ENCODE assay signal across 1 cellular context in genomic region chr9:101533334-101534187, GRCh38.
TF ChIP-seq lines count a peak whose summit lies in the region.

Gene RNF20 (plus strand): TSS chr9:101533853. CDS start chr9:101535424, 1,571 bp downstream.

TF ChIP-seq in GM12878, 131 proteins besides CTCF, POLR2A, EP300 and RAD21 (continued from another document and continues in another):
- TF ChIP-seq HSF1 (IDR thresholded peaks at IDR 0.05; ENCODE audit: low read depth, low read length) (no peak), USF2 (IDR thresholded peaks at IDR 0.05; ENCODE audit: borderline replicate concordance, low read depth, low read length) (no peak), BCL11A (IDR thresholded peaks at IDR 0.05; ENCODE audit: low read depth, low read length) (no peak), ZBTB33 (IDR thresholded peaks at IDR 0.05) (no peak), FOS (IDR thresholded peaks at IDR 0.05; ENCODE audit: borderline replicate concordance, extremely low read depth, insufficient read length) (peak; percentile 38), E2F4 (IDR thresholded peaks at IDR 0.05; ENCODE audit: low read depth, low read length) (no peak; the same call in 1 of the 2 replicates), TCF7 (IDR thresholded peaks at IDR 0.05; ENCODE audit: borderline replicate concordance) (no peak), NFXL1 (IDR thresholded peaks at IDR 0.05; ENCODE audit: borderline replicate concordance) (no peak), GATAD2B (conservative IDR thresholded peaks at IDR 0.05; ENCODE audit: low read depth) (no peak; the same call in 1 of the 2 replicates), ZNF384 (IDR thresholded peaks at IDR 0.05; ENCODE audit: borderline replicate concordance, low read depth, low read length) (no peak), E2F8 (IDR thresholded peaks at IDR 0.05; ENCODE audit: low read depth, partially characterized antibody) (peak; percentile 91), MXI1 (IDR thresholded peaks at IDR 0.05; ENCODE audit: low read depth, low read length) (peak; percentile 58; the same call in 1 of the 2 replicates), LARP7 (IDR thresholded peaks at IDR 0.05) (no peak), HDAC2 (IDR thresholded peaks at IDR 0.05) (no peak), CHD4 (IDR thresholded peaks at IDR 0.05) (no peak), ESRRA (IDR thresholded peaks at IDR 0.05; ENCODE audit: low read length) (0 out of 2 replicates have a peak, but pooled peaks have one; percentile 47), SMAD5 (IDR thresholded peaks at IDR 0.05; ENCODE audit: low read depth) (no peak), MTA2 (IDR thresholded peaks at IDR 0.05; ENCODE audit: low read depth) (peak; percentile 59; the same call in 1 of the 2 replicates), HDGF (IDR thresholded peaks at IDR 0.05) (0 out of 2 replicates have a peak, but pooled peaks have one; percentile 35), RELA (IDR thresholded peaks at IDR 0.05; ENCODE audit: borderline replicate concordance, partially characterized antibody) (no peak), TCF3 (IDR thresholded peaks at IDR 0.05; ENCODE audit: borderline replicate concordance, insufficient read depth, low read depth, low read length) (no peak), CUX1 (IDR thresholded peaks at IDR 0.05; ENCODE audit: insufficient replicate concordance, low read depth, low read length) (no peak), WRNIP1 (IDR thresholded peaks at IDR 0.05; ENCODE audit: borderline replicate concordance, low read depth, low read length) (no peak), NR2F1 (conservative IDR thresholded peaks at IDR 0.05) (peak; percentile 95), ZBTB40 (IDR thresholded peaks at IDR 0.05; ENCODE audit: borderline replicate concordance) (peak; percentile 96), SRF (IDR thresholded peaks at IDR 0.05; ENCODE audit: low read depth in 2 of 2, low read length in 2 of 2) (no peak), BMI1 (IDR thresholded peaks at IDR 0.05; ENCODE audit: borderline replicate concordance) (peak; percentile 57; the same call in 1 of the 2 replicates), CBX3 (IDR thresholded peaks at IDR 0.05; ENCODE audit: borderline replicate concordance, low read depth) (no peak), RUNX3 (IDR thresholded peaks at IDR 0.05; ENCODE audit: low read length) (no peak), ATF2 (IDR thresholded peaks at IDR 0.05; ENCODE audit: low read length) (no peak), MYB (IDR thresholded peaks at IDR 0.05; ENCODE audit: borderline replicate concordance, low read depth, low read length) (no peak), ZNF622 (IDR thresholded peaks at IDR 0.05) (no peak), BRCA1 (IDR thresholded peaks at IDR 0.05; ENCODE audit: low read depth, low read length) (no peak), IRF3 (IDR thresholded peaks at IDR 0.05) (no peak), ZSCAN29 (IDR thresholded peaks at IDR 0.05) (no peak)
